In the genomic region with DNA sequence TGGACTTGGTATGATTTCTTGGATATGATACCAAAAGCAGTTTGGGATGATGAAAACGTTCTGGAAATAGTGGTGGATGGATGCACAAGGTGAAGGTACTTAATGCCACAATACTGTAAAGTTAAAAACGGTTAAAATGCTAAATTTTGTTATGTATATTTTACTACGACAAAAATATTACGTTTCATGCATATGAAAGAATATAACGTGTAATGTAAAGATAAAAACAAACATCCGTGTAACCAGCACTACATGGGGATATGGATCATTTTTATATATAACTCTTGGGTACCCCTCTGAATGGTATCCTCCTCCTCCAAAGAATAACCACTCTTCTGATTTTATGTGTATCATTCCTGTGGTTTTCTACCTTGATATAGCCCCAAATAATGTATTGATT, we compare ENCODE assay signal across 1 cellular context.
TF ChIP-seq lines count a peak whose summit lies in the region.

No MANE protein-coding gene starts in this region.

TF ChIP-seq in IMR-90, 13 proteins besides CTCF, POLR2A, EP300 and RAD21:
- TF ChIP-seq NFE2L2 (IDR thresholded peaks at IDR 0.05; ENCODE audit: low read depth, low read length) (no peak), CEBPB (IDR thresholded peaks at IDR 0.05; ENCODE audit: low read depth, low read length) (no peak), RCOR1 (IDR thresholded peaks at IDR 0.05; ENCODE audit: insufficient replicate concordance, low read length) (no peak), MAFK (IDR thresholded peaks at IDR 0.05; ENCODE audit: low read depth, low read length) (no peak), MXI1 (IDR thresholded peaks at IDR 0.05; ENCODE audit: borderline replicate concordance, low read depth, low read length) (no peak), BHLHE40 (IDR thresholded peaks at IDR 0.05; ENCODE audit: low read depth, low read length) (no peak), SMC3 (IDR thresholded peaks at IDR 0.05; ENCODE audit: low read depth, low read length) (no peak), CHD1 (IDR thresholded peaks at IDR 0.05; ENCODE audit: low read depth, low read length) (no peak), MAZ (IDR thresholded peaks at IDR 0.05; ENCODE audit: borderline replicate concordance, low read depth, low read length) (no peak), RFX5 (IDR thresholded peaks at IDR 0.05; ENCODE audit: low read depth, low read length) (no peak), FOS (IDR thresholded peaks at IDR 0.05; ENCODE audit: low read depth, low read length) (no peak)
- TF ChIP-seq, protein P1, sequence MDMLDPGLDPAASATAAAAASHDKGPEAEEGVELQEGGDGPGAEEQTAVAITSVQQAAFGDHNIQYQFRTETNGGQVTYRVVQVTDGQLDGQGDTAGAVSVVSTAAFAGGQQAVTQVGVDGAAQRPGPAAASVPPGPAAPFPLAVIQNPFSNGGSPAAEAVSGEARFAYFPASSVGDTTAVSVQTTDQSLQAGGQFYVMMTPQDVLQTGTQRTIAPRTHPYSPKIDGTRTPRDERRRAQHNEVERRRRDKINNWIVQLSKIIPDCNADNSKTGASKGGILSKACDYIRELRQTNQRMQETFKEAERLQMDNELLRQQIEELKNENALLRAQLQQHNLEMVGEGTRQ (IDR thresholded peaks at IDR 0.05; ENCODE audit: low read depth, low read length), result no peak
- TF ChIP-seq, protein P2, sequence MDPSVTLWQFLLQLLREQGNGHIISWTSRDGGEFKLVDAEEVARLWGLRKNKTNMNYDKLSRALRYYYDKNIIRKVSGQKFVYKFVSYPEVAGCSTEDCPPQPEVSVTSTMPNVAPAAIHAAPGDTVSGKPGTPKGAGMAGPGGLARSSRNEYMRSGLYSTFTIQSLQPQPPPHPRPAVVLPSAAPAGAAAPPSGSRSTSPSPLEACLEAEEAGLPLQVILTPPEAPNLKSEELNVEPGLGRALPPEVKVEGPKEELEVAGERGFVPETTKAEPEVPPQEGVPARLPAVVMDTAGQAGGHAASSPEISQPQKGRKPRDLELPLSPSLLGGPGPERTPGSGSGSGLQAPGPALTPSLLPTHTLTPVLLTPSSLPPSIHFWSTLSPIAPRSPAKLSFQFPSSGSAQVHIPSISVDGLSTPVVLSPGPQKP (IDR thresholded peaks at IDR 0.05; ENCODE audit: borderline replicate concordance, low read depth, low read length), result no peak
